In genomic region chr12:52629251-52630103, GRCh38 we compare ENCODE assay signal across 29 cellular contexts. TPM values are rescaled to one million over a fixed set of nuclear protein-coding genes. Genes with fewer than 3 reads are reported as not detected.
A peak's percentile ranks its signal among the peaks of the same experiment; 100 is the strongest.
DNase-seq lines count a peak whose midpoint lies in the region; ATAC-seq and TF ChIP-seq lines count a peak whose summit lies in the region.
"Had no signal": no experiment of that assay in that cellular context is flagged by ENCODE, and none has a peak within 500 bp of the region (broad histone marks: within the 10 kb centered on the region; RNA-seq: fewer than 3 reads in every experiment).

No MANE protein-coding gene starts in this region.

- no peaks in the 10 kb centered on the region for H3K36me3 Mint-ChIP-seq in activated naive CD8-positive, alpha-beta T cell
- no peaks in the 10 kb centered on the region for H3K36me3 Mint-ChIP-seq in activated naive CD8-positive, alpha-beta T cell treated with anti-CD3 and anti-CD28 coated beads for 36 hours
- H3K36me3 Mint-ChIP-seq: IgD-negative memory B cell had no signal

- no peak for DNase-seq in activated naive CD8-positive, alpha-beta T cell treated with anti-CD3 and anti-CD28 coated beads for 36 hours
- DNase-seq in UCSD-AML1 (lab: John Stamatoyannopoulos, UW; ENCODE audit: unreplicated experiment) (peak; percentile 50), aorta (no peak), uterus (no peak)
- DNase-seq: activated B cell treated with CpG ODN at 0.5 μM for 24 hours; activated gamma-delta T cell; DMS79; effector memory CD4-positive, alpha-beta T cell; hypothalamus; MM.1S; mucosa of descending colon; NCI-H2171; NCI-H524 treated with DMSO at 0.1 percent for 48 hours; small intestine; stimulated activated CD4-positive, alpha-beta T cell treated with anti-CD3 and anti-CD28 coated beads, Interleukin-4, amount 100 ng/mL, for 1 hour; stimulated activated naive CD4-positive, alpha-beta T cell treated with Interleukin-2 at 50 U/mL for 16 hours had no signal

- H3K9me3 ChIP-seq in mononuclear cell (ENCODE audit: low read depth, low read length) (no peaks in the 10 kb centered on the region), aorta (ENCODE audit: control insufficient read depth, low read length) (no peaks in the 10 kb centered on the region), uterus (no peaks in the 10 kb centered on the region)
- H3K9me3 ChIP-seq: mucosa of descending colon, neutrophil, thoracic aorta had no signal

- H3K27ac ChIP-seq in aorta (ENCODE audit: low read depth in 1 of 2, low read length in 2 of 2) (no peak overlapping the region), uterus (no peak overlapping the region)
- H3K27ac ChIP-seq: neutrophil, RWPE1, SK-N-MC, thoracic aorta had no signal

- no peak for TF ChIP-seq POLR2A in uterus (IDR thresholded peaks at IDR 0.05)

- H3K4me1 ChIP-seq in mononuclear cell (ENCODE audit: insufficient read depth, low read length) (peaks cover 47% of the 10 kb centered on the region), aorta (ENCODE audit: control insufficient read depth in 1 of 2, insufficient read depth in 2 of 2, low read length in 2 of 2) (no peaks in the 10 kb centered on the region), uterus (no peaks in the 10 kb centered on the region)

- ATAC-seq in aorta (ENCODE audit: low FRiP score) (peak; percentile 20), HG02759 (IDR thresholded peaks at IDR 0.05; ENCODE audit: unreplicated experiment) (no peak)
- ATAC-seq: esophagus mucosa, HCT116, mucosa of descending colon had no signal

- H3K4me1 Mint-ChIP-seq in activated naive CD8-positive, alpha-beta T cell (ENCODE audit: low read depth): peaks cover 93% of the 10 kb centered on the region
- peaks cover 56% of the 10 kb centered on the region for H3K4me1 Mint-ChIP-seq in activated naive CD8-positive, alpha-beta T cell treated with anti-CD3 and anti-CD28 coated beads for 36 hours
- H3K4me1 Mint-ChIP-seq: activated B cell treated with CpG ODN at 0.5 μM for 24 hours had no signal

- H3K27me3 ChIP-seq in mononuclear cell (ENCODE audit: insufficient read depth, low read length) (no peaks in the 10 kb centered on the region), aorta (ENCODE audit: control insufficient read depth in 1 of 2, insufficient read depth in 2 of 2, low read length in 1 of 2) (no peaks in the 10 kb centered on the region), uterus (no peaks in the 10 kb centered on the region)
- H3K27me3 ChIP-seq: neutrophil had no signal

- no peaks in the 10 kb centered on the region for H3K9me3 Mint-ChIP-seq in activated naive CD8-positive, alpha-beta T cell (ENCODE audit: low read depth)
- H3K9me3 Mint-ChIP-seq in activated naive CD8-positive, alpha-beta T cell treated with anti-CD3 and anti-CD28 coated beads for 36 hours: no peaks in the 10 kb centered on the region
- H3K9me3 Mint-ChIP-seq: activated B cell treated with CpG ODN at 0.5 μM for 24 hours, IgD-negative memory B cell had no signal

- H3K4me3 Mint-ChIP-seq in activated naive CD8-positive, alpha-beta T cell: peak overlapping the region; percentile 77
- no peak overlapping the region for H3K4me3 Mint-ChIP-seq in activated naive CD8-positive, alpha-beta T cell treated with anti-CD3 and anti-CD28 coated beads for 36 hours
- H3K4me3 Mint-ChIP-seq: activated B cell treated with CpG ODN at 0.5 μM for 24 hours had no signal

- peak overlapping the region; percentile 10 for H3K4me3 ChIP-seq in mononuclear cell (ENCODE audit: low read length)
- H3K4me3 ChIP-seq in aorta (ENCODE audit: low read length in 2 of 2): no peak overlapping the region
- H3K4me3 ChIP-seq in uterus: no peak overlapping the region
- H3K4me3 ChIP-seq: mucosa of descending colon, SK-N-MC, thoracic aorta had no signal

- TF ChIP-seq CTCF in uterus (IDR thresholded peaks at IDR 0.05): no peak

- no peaks in the 10 kb centered on the region for H3K27me3 Mint-ChIP-seq in activated naive CD8-positive, alpha-beta T cell
- H3K27me3 Mint-ChIP-seq in activated naive CD8-positive, alpha-beta T cell treated with anti-CD3 and anti-CD28 coated beads for 36 hours: no peaks in the 10 kb centered on the region

- H3K36me3 ChIP-seq in aorta (ENCODE audit: control insufficient read depth in 1 of 2, insufficient read depth in 2 of 2, low read length in 1 of 2): no peaks in the 10 kb centered on the region
- H3K36me3 ChIP-seq in uterus: no peaks in the 10 kb centered on the region
- H3K36me3 ChIP-seq: neutrophil, thoracic aorta had no signal

- H3K27ac Mint-ChIP-seq in activated naive CD8-positive, alpha-beta T cell: peak overlapping the region; percentile 86
- no peak overlapping the region for H3K27ac Mint-ChIP-seq in activated naive CD8-positive, alpha-beta T cell treated with anti-CD3 and anti-CD28 coated beads for 36 hours
- H3K27ac Mint-ChIP-seq: activated B cell treated with CpG ODN at 0.5 μM for 24 hours, IgD-negative memory B cell had no signal

- intact Hi-C loops in aorta (cut with DNase I) (no loop called here), uterus (cut with DNase I; ENCODE audit: low total_unique reads) (no loop called here)

- WGBS in aorta, 2 donors: 83 to 89% methylated on average over 12 of the region's 12 CpGs

RNA-seq across cellular contexts. Expression of gene KRT73, which starts 11.1 kb away (rescaled TPM):
- total RNA-seq in activated naive CD8-positive, alpha-beta T cell treated with anti-CD3 and anti-CD28 coated beads for 36 hours: under 1 TPM; 0.14 to 0.29 TPM
- total RNA-seq in mononuclear cell: 21.4 TPM
- total RNA-seq in aorta: not detected
- not detected for polyA plus RNA-seq in aorta
- total RNA-seq in uterus: not detected
- total RNA-seq: activated B cell treated with CpG ODN at 0.5 μM for 24 hours, chondrocyte, esophagus mucosa, frontal cortex, mucosa of descending colon, thoracic aorta had no signal
- polyA plus RNA-seq: IgD-negative memory B cell had no signal

RNA-seq across cellular contexts. Expression of gene KRT2, which starts 22.5 kb away (rescaled TPM):
- not detected for total RNA-seq in activated naive CD8-positive, alpha-beta T cell treated with anti-CD3 and anti-CD28 coated beads for 36 hours
- total RNA-seq in mononuclear cell (0.94 TPM), aorta (not detected), uterus (not detected)
- under 1 TPM; 0.05 to 0.50 TPM for polyA plus RNA-seq in aorta
- total RNA-seq: activated B cell treated with CpG ODN at 0.5 μM for 24 hours, chondrocyte, esophagus mucosa, frontal cortex had no signal
- polyA plus RNA-seq: IgD-negative memory B cell had no signal

RNA-seq across cellular contexts. Expression of gene KRT72, which starts 28.2 kb away (rescaled TPM):
- total RNA-seq in activated naive CD8-positive, alpha-beta T cell treated with anti-CD3 and anti-CD28 coated beads for 36 hours: under 1 TPM in 1 of 2 experiments, not detected in 1; 0.12 TPM
- total RNA-seq in mononuclear cell (10.2 TPM), aorta (not detected), uterus (under 1 TPM in 1 of 4 donors, not detected in 3; 0.51 TPM)
- polyA plus RNA-seq in aorta: 1 to 10 TPM in 1 of 2 donors, not detected in 1; 1.6 TPM
- total RNA-seq: activated B cell treated with CpG ODN at 0.5 μM for 24 hours, chondrocyte, esophagus mucosa, frontal cortex, mucosa of descending colon, thoracic aorta had no signal
- polyA plus RNA-seq: IgD-negative memory B cell had no signal

RNA-seq across cellular contexts. Expression of gene KRT1, which starts 50.7 kb away (rescaled TPM):
- not detected for total RNA-seq in activated naive CD8-positive, alpha-beta T cell treated with anti-CD3 and anti-CD28 coated beads for 36 hours
- total RNA-seq in mononuclear cell (1.8 TPM), aorta (under 1 TPM in 1 of 2 donors, not detected in 1; 0.51 TPM), uterus (1 to 10 TPM in 1 of 4 donors, under 1 TPM in 1, not detected in 2; 0.88 to 1.5 TPM)
- not detected for polyA plus RNA-seq in aorta
- total RNA-seq: activated B cell treated with CpG ODN at 0.5 μM for 24 hours, chondrocyte had no signal
- polyA plus RNA-seq: small intestine had no signal

RNA-seq across cellular contexts. Expression of gene KRT74, which starts 55.8 kb away (rescaled TPM):
- not detected for total RNA-seq in activated naive CD8-positive, alpha-beta T cell treated with anti-CD3 and anti-CD28 coated beads for 36 hours
- total RNA-seq in mononuclear cell: 0.10 TPM
- total RNA-seq in aorta: not detected
- polyA plus RNA-seq in aorta: not detected
- not detected for total RNA-seq in uterus
- total RNA-seq: activated B cell treated with CpG ODN at 0.5 μM for 24 hours; chondrocyte; frontal cortex; mucosa of descending colon; T-helper 2 cell treated with Interferon-gamma antibody and Interleukin-4, amounts not matched to agents 100 ng/mL and 5 ng/mL, for 36 hours; thoracic aorta had no signal
- polyA plus RNA-seq: IgD-negative memory B cell had no signal

Comparison
In these comparisons a context has a peak if more than half of its experiments do, and no peak if none do; other contexts are left out.
1. RNA of gene KRT73, which starts 11.1 kb away (total RNA-seq): 21.4 TPM in mononuclear cell (single experiment); 0.14 to 0.29 TPM in activated naive CD8-positive, alpha-beta T cell treated with anti-CD3 and anti-CD28 coated beads for 36 hours, not detected in aorta and not detected in uterus; every median in the first group is over 10 times any median in the second.